Comparison of ENCODE assay signal across 8 cellular contexts in genomic region chr2:113273031-113273551, GRCh38. TPM values are rescaled to one million over a fixed set of nuclear protein-coding genes. Genes with fewer than 3 reads are reported as not detected.
DNase-seq lines count a peak whose midpoint lies in the region; ATAC-seq, FAIRE-seq and TF ChIP-seq lines count a peak whose summit lies in the region.

No MANE protein-coding gene starts in this region.

- no peak overlapping the region for H3K4me3 Mint-ChIP-seq in CD4-positive, alpha-beta T cell
- H3K4me3 Mint-ChIP-seq in activated CD4-positive, alpha-beta memory T cell treated with anti-CD3 and anti-CD28 coated beads for 36 hours, result no peak overlapping the region

- H3K36me3 Mint-ChIP-seq in CD4-positive, alpha-beta T cell (ENCODE audit: low read depth), result no peaks in the 10 kb centered on the region
- no peaks in the 10 kb centered on the region for H3K36me3 Mint-ChIP-seq in activated CD4-positive, alpha-beta memory T cell treated with anti-CD3 and anti-CD28 coated beads for 36 hours

- H3K4me1 ChIP-seq in HEK293 (ENCODE audit: control insufficient read depth, insufficient read depth, low read length) (no peaks in the 10 kb centered on the region), kidney (ENCODE audit: control insufficient read depth in 1 of 2, insufficient read depth in 1 of 2, low read depth in 1 of 2, low read length in 2 of 2) (peaks cover 36 to 54% of the 10 kb centered on the region in 2 donors)

- FAIRE-seq in kidney (lab: Jason Lieb, UNC), result no peak

- ATAC-seq in CD4-positive, alpha-beta T cell (ENCODE audit: poor library complexity), result peak; percentile 94
- ATAC-seq in GM21737 (IDR thresholded peaks at IDR 0.05; ENCODE audit: unreplicated experiment), result no peak

- H3K9me3 ChIP-seq in CD4-positive, alpha-beta T cell (ENCODE audit: control insufficient read depth, low read length), result no peaks in the 10 kb centered on the region
- H3K9me3 ChIP-seq in HEK293 (ENCODE audit: control insufficient read depth, insufficient read depth, low read depth, low read length) (no peaks in the 10 kb centered on the region), kidney (ENCODE audit: control insufficient read depth in 1 of 2, low read length in 2 of 2) (no peaks in the 10 kb centered on the region)

- POLR2A ChIA-PET in CD4-positive, alpha-beta T cell (lab: Charles Lee), result interaction anchor here (0.9 to 1.1 kb wide), 3 partner anchors 13 to 22 kb away, joined by 3 to 4 read pairs (median 4); no protein-coding TSS in a partner anchor
- POLR2A ChIA-PET in HEK293 (lab: Yijun Ruan, JAX), result no interaction called here
- POLR2A ChIA-PET in activated CD4-positive, alpha-beta memory T cell treated with anti-CD3 and anti-CD28 coated beads for 36 hours (lab: Charles Lee), result no interaction called here

- TF ChIP-seq CTCF in CD4-positive, alpha-beta T cell (IDR thresholded peaks at IDR 0.05), result no peak
- TF ChIP-seq CTCF in HEK293 (tag by site-specific recombination; IDR thresholded peaks at IDR 0.05) (0 out of 2 replicates have a peak, but pooled peaks have one; percentile 8), kidney (IDR thresholded peaks at IDR 0.05; ENCODE audit: borderline replicate concordance, extremely low read depth, insufficient read depth) (peak; percentile 36)

- CTCF ChIA-PET in CD4-positive, alpha-beta T cell (lab: Charles Lee), result interaction anchor here (1.1 kb wide), 1 partner anchor 86 kb away, joined by 3 read pairs; no protein-coding TSS in a partner anchor
- CTCF ChIA-PET in HEK293 (lab: Yijun Ruan, JAX), result interaction anchor here (0.6 to 1.8 kb wide), 7 partner anchors 9 to 193 kb away, joined by 3 to 7 read pairs (median 3); no protein-coding TSS in a partner anchor
- CTCF ChIA-PET in activated CD4-positive, alpha-beta memory T cell treated with anti-CD3 and anti-CD28 coated beads for 36 hours (lab: Charles Lee), result interaction anchor here (0.9 to 3.1 kb wide), 4 partner anchors 25 to 117 kb away, joined by 3 to 11 read pairs (median 4); no protein-coding TSS in a partner anchor

- peak in 2 of 10 experiments; percentile 24 to 25 for DNase-seq in CD4-positive, alpha-beta T cell
- peak; percentile 28 for DNase-seq in activated CD4-positive, alpha-beta memory T cell treated with anti-CD3 and anti-CD28 coated beads for 36 hours
- DNase-seq in kidney (no peak), NK-92 (lab: John Stamatoyannopoulos, UW; ENCODE audit: unreplicated experiment) (no peak), NCI-H1092 (lab: John Stamatoyannopoulos, UW) (no peak), occipital lobe (lab: John Stamatoyannopoulos, UW) (no peak)

- H3K4me3 ChIP-seq in HEK293 (ENCODE audit: low read depth, low read length) (no peak overlapping the region), kidney (ENCODE audit: low read length in 2 of 2) (peak overlapping the region; percentile 33 to 90)

- no peaks in the 10 kb centered on the region for H3K9me3 Mint-ChIP-seq in CD4-positive, alpha-beta T cell
- H3K9me3 Mint-ChIP-seq in activated CD4-positive, alpha-beta memory T cell treated with anti-CD3 and anti-CD28 coated beads for 36 hours, result no peaks in the 10 kb centered on the region

- H3K9ac ChIP-seq in kidney (ENCODE audit: low read length in 2 of 2), result peak overlapping the region; percentile 11 to 98

- peaks cover 73% of the 10 kb centered on the region for H3K27me3 ChIP-seq in CD4-positive, alpha-beta T cell (ENCODE audit: control insufficient read depth, insufficient read depth, low read length)

- H3K36me3 ChIP-seq in HEK293 (ENCODE audit: control insufficient read depth in 2 of 2, insufficient read depth in 1 of 2, low read length in 2 of 2) (no peaks in the 10 kb centered on the region), kidney (ENCODE audit: control insufficient read depth in 1 of 2, insufficient read depth in 2 of 2, low read length in 2 of 2) (peaks cover 5 to 20% of the 10 kb centered on the region in 2 donors)

- H3K27me3 Mint-ChIP-seq in CD4-positive, alpha-beta T cell, result peaks cover 70% of the 10 kb centered on the region
- H3K27me3 Mint-ChIP-seq in activated CD4-positive, alpha-beta memory T cell treated with anti-CD3 and anti-CD28 coated beads for 36 hours, result peaks cover 36% of the 10 kb centered on the region

- no peak overlapping the region for H3K27ac Mint-ChIP-seq in CD4-positive, alpha-beta T cell
- no peak overlapping the region for H3K27ac Mint-ChIP-seq in activated CD4-positive, alpha-beta memory T cell treated with anti-CD3 and anti-CD28 coated beads for 36 hours

- H3K27ac ChIP-seq in CD4-positive, alpha-beta T cell (ENCODE audit: low read depth, low read length), result no peak overlapping the region
- H3K27ac ChIP-seq in HEK293 (ENCODE audit: extremely low read depth, low read depth, low read length), result no peak overlapping the region
- H3K27ac ChIP-seq in kidney (ENCODE audit: low read depth in 2 of 2, low read length in 2 of 2), result peak overlapping the region; percentile 83 to 96

- intact Hi-C loops in CD4-positive, alpha-beta T cell (cut with DNase I, micrococcal nuclease), result no loop called here
- intact Hi-C loops in activated CD4-positive, alpha-beta memory T cell treated with anti-CD3 and anti-CD28 coated beads for 36 hours (cut with micrococcal nuclease), result no loop called here
- intact Hi-C loops in kidney (cut with DNase I), result no loop called here

- H3K4me1 Mint-ChIP-seq in CD4-positive, alpha-beta T cell (ENCODE audit: low read depth), result peaks cover 40% of the 10 kb centered on the region
- H3K4me1 Mint-ChIP-seq in activated CD4-positive, alpha-beta memory T cell treated with anti-CD3 and anti-CD28 coated beads for 36 hours (ENCODE audit: low read depth), result peaks cover 9% of the 10 kb centered on the region

TF ChIP-seq in HEK293, 187 proteins besides CTCF, POLR2A, EP300 and RAD21:
- TF ChIP-seq BCL11B (tag by site-specific recombination; IDR thresholded peaks at IDR 0.05; ENCODE audit: low read depth) (no peak), SALL2 (tag by site-specific recombination; IDR thresholded peaks at IDR 0.05; ENCODE audit: borderline replicate concordance) (no peak), ZNF521 (tag by site-specific recombination; IDR thresholded peaks at IDR 0.05) (no peak), ZNF501 (tag by site-specific recombination; IDR thresholded peaks at IDR 0.05) (no peak), ZBTB6 (tag by site-specific recombination; IDR thresholded peaks at IDR 0.05) (0 out of 2 replicates have a peak, but pooled peaks have one; percentile 29), MZF1 (tag by site-specific recombination; IDR thresholded peaks at IDR 0.05; ENCODE audit: borderline replicate concordance) (no peak), SCRT2 (tag by site-specific recombination; IDR thresholded peaks at IDR 0.05) (no peak), ZNF513 (tag by site-specific recombination; IDR thresholded peaks at IDR 0.05) (no peak), ZBTB48 (tag by site-specific recombination; IDR thresholded peaks at IDR 0.05) (no peak), KLF7 (tag by site-specific recombination; IDR thresholded peaks at IDR 0.05; ENCODE audit: borderline replicate concordance) (no peak), PATZ1 (tag by site-specific recombination; IDR thresholded peaks at IDR 0.05) (no peak), ZBTB17 (tag by site-specific recombination; IDR thresholded peaks at IDR 0.05) (0 out of 2 replicates have a peak, but pooled peaks have one; percentile 15), ZXDB (tag by site-specific recombination; IDR thresholded peaks at IDR 0.05) (no peak)

RNA-seq across cellular contexts. Expression of gene PAX8, which starts 5.6 kb away (rescaled TPM):
- under 1 TPM; 0.36 to 0.52 TPM for total RNA-seq in CD4-positive, alpha-beta T cell
- 1 to 10 TPM; 2.6 to 4.1 TPM for total RNA-seq in activated CD4-positive, alpha-beta memory T cell treated with anti-CD3 and anti-CD28 coated beads for 36 hours
- 607 TPM for total RNA-seq in kidney
- 199 TPM for polyA plus RNA-seq in kidney (ENCODE audit: insufficient read depth, low read depth, low replicate concordance)
- not detected for total RNA-seq in occipital lobe

Comparison
In these comparisons a context has a peak if more than half of its experiments do, and no peak if none do; other contexts are left out.
1. H3K27ac ChIP-seq: peak in kidney (2 of 2); none in CD4-positive, alpha-beta T cell (single experiment) and HEK293 (single experiment).
2. RNA of gene PAX8, which starts 5.6 kb away (total RNA-seq): 607 TPM in kidney (single experiment); 2.6 to 4.1 TPM in activated CD4-positive, alpha-beta memory T cell treated with anti-CD3 and anti-CD28 coated beads for 36 hours, 0.36 to 0.52 TPM in CD4-positive, alpha-beta T cell and not detected in occipital lobe (single experiment); every median in the first group is over 100 times any median in the second.